11 cellular contexts compared by ENCODE assay signal in the genomic region with DNA sequence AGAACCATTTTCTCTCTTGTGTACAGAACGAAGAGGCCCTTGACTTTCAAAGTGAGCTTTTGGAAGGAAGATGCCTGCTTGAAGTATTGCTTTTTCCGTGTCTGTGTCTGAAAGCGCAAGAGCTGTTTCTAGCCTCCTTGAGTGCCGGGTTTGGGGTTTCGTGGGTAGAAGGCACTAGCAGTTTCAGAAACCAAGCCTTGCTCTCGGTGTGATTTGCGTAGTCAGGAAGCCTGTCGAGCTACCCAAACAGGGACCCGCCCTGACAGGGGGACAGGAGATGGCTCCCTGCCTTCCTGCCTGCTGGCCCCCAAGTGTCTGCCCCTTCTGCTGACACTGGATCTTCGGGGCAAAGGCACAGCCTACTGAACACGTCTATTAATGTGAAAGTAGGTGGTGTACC.
A peak's percentile ranks its signal among the peaks of the same experiment; 100 is the strongest.
DNase-seq lines count a peak whose midpoint lies in the region; ATAC-seq and TF ChIP-seq lines count a peak whose summit lies in the region.
"Had no signal": no experiment of that assay in that cellular context is flagged by ENCODE, and none has a peak within 500 bp of the region (broad histone marks: within the 10 kb centered on the region; RNA-seq: fewer than 3 reads in every experiment).

No MANE protein-coding gene starts in this region.

- H3K4me1 Mint-ChIP-seq in activated CD4-positive, alpha-beta memory T cell treated with anti-CD3 and anti-CD28 coated beads for 36 hours (ENCODE audit: low read depth) = peaks cover 84% of the 10 kb centered on the region

- H3K36me3 ChIP-seq in lower lobe of right lung (no peaks in the 10 kb centered on the region), transverse colon (no peaks in the 10 kb centered on the region)
- H3K36me3 ChIP-seq: heart right ventricle, neutrophil had no signal

- POLR2A ChIA-PET in activated CD4-positive, alpha-beta memory T cell treated with anti-CD3 and anti-CD28 coated beads for 36 hours (lab: Charles Lee) = interaction anchor here (0.7 to 5.1 kb wide), 12 partner anchors 9 to 500 kb away, joined by 3 to 55 read pairs (median 5); a partner anchor contains a TSS

- no peaks in the 10 kb centered on the region for H3K9me3 Mint-ChIP-seq in activated CD4-positive, alpha-beta memory T cell treated with anti-CD3 and anti-CD28 coated beads for 36 hours

- CTCF ChIA-PET in activated CD4-positive, alpha-beta memory T cell treated with anti-CD3 and anti-CD28 coated beads for 36 hours (lab: Charles Lee) = interaction anchor here (0.6 to 3.1 kb wide), 5 partner anchors 8 to 510 kb away, joined by 4 to 22 read pairs (median 5); no protein-coding TSS in a partner anchor

- no peaks in the 10 kb centered on the region for H3K36me3 Mint-ChIP-seq in activated CD4-positive, alpha-beta memory T cell treated with anti-CD3 and anti-CD28 coated beads for 36 hours

- no peak for TF ChIP-seq CTCF in lower lobe of right lung (IDR thresholded peaks at IDR 0.05)
- TF ChIP-seq CTCF in transverse colon (IDR thresholded peaks at IDR 0.05) = no peak

- peak in 1 of 2 donors; percentile 40 for ATAC-seq in lower lobe of right lung
- ATAC-seq: heart right ventricle had no signal

- H3K4me3 Mint-ChIP-seq in activated CD4-positive, alpha-beta memory T cell treated with anti-CD3 and anti-CD28 coated beads for 36 hours = peak overlapping the region; percentile 54

- peak; percentile 72 for DNase-seq in activated naive CD4-positive, alpha-beta T cell treated with Interleukin-2 at 50 U/mL for 16 hours
- no peak for DNase-seq in activated naive CD4-positive, alpha-beta T cell (lab: John Stamatoyannopoulos, UW)
- DNase-seq in activated CD4-positive, alpha-beta memory T cell treated with anti-CD3 and anti-CD28 coated beads for 36 hours = peak; percentile 83
- DNase-seq in lower lobe of right lung = no peak
- peak; percentile 44 for DNase-seq in transverse colon
- no peak for DNase-seq in HuH-7.5 (ENCODE audit: low spot score)
- DNase-seq in amygdala (lab: John Stamatoyannopoulos, UW) = no peak
- DNase-seq in SW480 (ENCODE audit: low spot score) = no peak
- DNase-seq: heart right ventricle had no signal

- no peak for TF ChIP-seq EP300 in transverse colon (IDR thresholded peaks at IDR 0.05; ENCODE audit: low read depth)

- 58% methylated on average over 11 of the region's 11 CpGs; no CpG with 5 or more reads in 1 of the 2 donors for WGBS in transverse colon (ENCODE audit: low coverage in 1 of 2), 2 donors

- intact Hi-C loops in activated CD4-positive, alpha-beta memory T cell treated with anti-CD3 and anti-CD28 coated beads for 36 hours (cut with micrococcal nuclease) = loop anchor here (1.0 to 10.0 kb wide), 3 partner anchors 9 to 1526 kb away; a partner anchor contains a TSS
- intact Hi-C loops in lower lobe of right lung (cut with DNase I) (no loop called here), transverse colon (cut with DNase I; ENCODE audit: low total_unique reads) (no loop called here)

- no peaks in the 10 kb centered on the region for H3K9me3 ChIP-seq in lower lobe of right lung
- no peaks in the 10 kb centered on the region for H3K9me3 ChIP-seq in transverse colon
- H3K9me3 ChIP-seq: heart right ventricle, neutrophil had no signal

- H3K4me1 ChIP-seq in lower lobe of right lung = no peaks in the 10 kb centered on the region
- H3K4me1 ChIP-seq in transverse colon = no peaks in the 10 kb centered on the region
- H3K4me1 ChIP-seq: heart right ventricle had no signal

- in situ Hi-C loops in transverse colon (cut with MboI; ENCODE audit: low pct_ligation_motif_present in 1 of 4, low pct_unique_long_range_greater_than_20kb in 1 of 4, low sequenced_read_pairs in 3 of 4) = no loop called here

- peak overlapping the region; percentile 83 for H3K27ac Mint-ChIP-seq in activated CD4-positive, alpha-beta memory T cell treated with anti-CD3 and anti-CD28 coated beads for 36 hours

- peaks cover 2% of the 10 kb centered on the region for H3K27me3 Mint-ChIP-seq in activated CD4-positive, alpha-beta memory T cell treated with anti-CD3 and anti-CD28 coated beads for 36 hours

- peak overlapping the region; percentile 1 for H3K27ac ChIP-seq in lower lobe of right lung
- peak overlapping the region in 2 of 4 donors; percentile 17 to 19 for H3K27ac ChIP-seq in transverse colon
- H3K27ac ChIP-seq: HL-60, neutrophil had no signal

- H3K4me3 ChIP-seq in lower lobe of right lung (no peak overlapping the region), transverse colon (no peak overlapping the region)
- H3K4me3 ChIP-seq: heart right ventricle had no signal

- H3K27me3 ChIP-seq in lower lobe of right lung (ENCODE audit: low read depth) (no peaks in the 10 kb centered on the region), transverse colon (no peaks in the 10 kb centered on the region)
- H3K27me3 ChIP-seq: neutrophil had no signal

- TF ChIP-seq POLR2A in transverse colon (IDR thresholded peaks at IDR 0.05) = no peak

Comparison
In these comparisons a context has a peak if more than half of its experiments do, and no peak if none do; other contexts are left out.
1. DNase-seq: peak in activated naive CD4-positive, alpha-beta T cell treated with Interleukin-2 at 50 U/mL for 16 hours (single experiment), activated CD4-positive, alpha-beta memory T cell treated with anti-CD3 and anti-CD28 coated beads for 36 hours (single experiment) and transverse colon (single experiment); none in activated naive CD4-positive, alpha-beta T cell (0 of 4), lower lobe of right lung (single experiment), HuH-7.5 (single experiment), amygdala (0 of 56) and SW480 (single experiment).